ENCODE assay signal across 21 cellular contexts in the genomic region with DNA sequence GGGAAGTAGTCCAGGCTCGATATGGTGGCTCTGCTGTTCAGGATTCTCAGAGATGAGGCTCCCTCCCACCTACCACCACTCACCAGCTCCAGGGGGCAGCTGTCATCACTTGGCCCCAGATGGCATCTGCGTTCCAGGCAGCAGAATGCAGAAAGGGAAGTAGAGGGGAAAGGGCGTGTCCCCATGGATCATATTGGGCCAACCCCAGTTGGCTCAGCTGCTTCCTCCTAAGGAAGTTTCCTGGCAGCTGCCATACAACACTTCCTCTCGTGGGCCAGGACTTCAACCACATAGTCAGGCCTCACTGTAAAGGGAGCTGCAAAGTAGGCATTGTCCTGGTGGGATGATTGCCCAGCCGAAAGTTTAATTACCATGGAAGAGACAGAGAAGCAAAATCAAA. TPM values are rescaled to one million over a fixed set of nuclear protein-coding genes. Genes with fewer than 3 reads are reported as not detected.
"Had no signal": no experiment of that assay in that cellular context is flagged by ENCODE, and none has a peak within 500 bp of the region (broad histone marks: within the 10 kb centered on the region; RNA-seq: fewer than 3 reads in every experiment).

No MANE protein-coding gene starts in this region.

- H3K9ac ChIP-seq: neural progenitor cell had no signal

- DNase-seq: activated CD4-positive, alpha-beta T cell treated with anti-CD3 and anti-CD28 coated beads for 48 hours; activated CD8-positive, alpha-beta memory T cell treated with anti-CD3 and anti-CD28 coated beads, Interleukin-2, amount 50 U/mL, for 4 hours; activated CD8-positive, alpha-beta T cell treated with anti-CD3 and anti-CD28 coated beads for 36 hours; activated gamma-delta T cell treated with Interleukin-2 at 50 U/mL for 16 hours; amygdala; body of pancreas; caudate nucleus; effector CD4-positive, alpha-beta T cell; esophagus squamous epithelium; foreskin fibroblast; hippocampal formation; naive B cell; stimulated activated CD4-positive, alpha-beta T cell treated with anti-CD3 and anti-CD28 coated beads, Interleukin-12 subunit alpha, Interleukin-12 subunit beta, amount 100 ng/mL, for 4 hours; stimulated activated CD4-positive, alpha-beta T cell treated with anti-CD3 and anti-CD28 coated beads, Interleukin-2, amount 100 ng/mL, for 24 hours; stomach; testis; upper lobe of left lung had no signal

- H3K27me3 ChIP-seq: body of pancreas, neural progenitor cell, testis, upper lobe of left lung had no signal

- H3K4me3 ChIP-seq: body of pancreas, esophagus squamous epithelium, neural progenitor cell, stomach, testis, upper lobe of left lung had no signal

- H3K27ac ChIP-seq: body of pancreas, esophagus squamous epithelium, neural progenitor cell, stomach, testis, upper lobe of left lung had no signal

- H3K36me3 ChIP-seq: esophagus squamous epithelium, neural progenitor cell, stomach, upper lobe of left lung had no signal

- H3K9me3 ChIP-seq: body of pancreas, esophagus squamous epithelium, stomach, testis, upper lobe of left lung had no signal

- H3K4me2 ChIP-seq: neural progenitor cell had no signal

- ATAC-seq: activated CD8-positive, alpha-beta T cell treated with anti-CD3 and anti-CD28 coated beads for 36 hours; body of pancreas; left lobe of liver; WTC11 had no signal

- H3K4me1 ChIP-seq: body of pancreas, esophagus squamous epithelium, stomach, testis, upper lobe of left lung had no signal

RNA-seq across cellular contexts. Expression of gene TEX36, which starts 1.6 kb away (rescaled TPM):
- polyA plus RNA-seq: keratinocyte, stomach had no signal
